Comparison of ENCODE assay signal across 1 cellular context in genomic region chr5:149439899-149440655, GRCh38.
A peak's percentile ranks its signal among the peaks of the same experiment; 100 is the strongest.
TF ChIP-seq lines count a peak whose summit lies in the region.

No MANE protein-coding gene starts in this region.

TF ChIP-seq in A549, 52 proteins besides CTCF, POLR2A, EP300 and RAD21 (continued from another document):
- TF ChIP-seq MAX (IDR thresholded peaks at IDR 0.05) (peak; percentile 56), MAFK (IDR thresholded peaks at IDR 0.05; ENCODE audit: partially characterized antibody) (peak; percentile 89), RCOR1 (IDR thresholded peaks at IDR 0.05; ENCODE audit: low read depth, low read length) (peak; percentile 91; the same call in 1 of the 2 replicates), JUN (IDR thresholded peaks at IDR 0.05) (no peak), ELK1 (IDR thresholded peaks at IDR 0.05; ENCODE audit: low read depth, low read length) (no peak), NPAS2 (CRISPR knock-in tag; IDR thresholded peaks at IDR 0.05; ENCODE audit: borderline replicate concordance) (no peak), FOXS1 (CRISPR knock-in tag; IDR thresholded peaks at IDR 0.05) (0 out of 2 replicates have a peak, but pooled peaks have one; percentile 5), ZFP36 (IDR thresholded peaks at IDR 0.05; ENCODE audit: borderline replicate concordance, partially characterized antibody) (no peak), CBX8 (IDR thresholded peaks at IDR 0.05) (no peak), BHLHE40 (IDR thresholded peaks at IDR 0.05; ENCODE audit: low read depth, low read length) (no peak), KDM1A (IDR thresholded peaks at IDR 0.05; ENCODE audit: low read depth) (peak; percentile 87), HDAC2 (IDR thresholded peaks at IDR 0.05) (no peak; the same call in 1 of the 2 replicates), FOSB (CRISPR knock-in tag; IDR thresholded peaks at IDR 0.05) (no peak), TFCP2L1 (CRISPR knock-in tag; IDR thresholded peaks at IDR 0.05) (no peak), EHMT2 (IDR thresholded peaks at IDR 0.05; ENCODE audit: low read depth) (no peak), HMGXB4 (CRISPR knock-in tag; IDR thresholded peaks at IDR 0.05; ENCODE audit: borderline replicate concordance) (no peak), ATOH8 (CRISPR knock-in tag; IDR thresholded peaks at IDR 0.05; ENCODE audit: low read depth) (no peak), E2F6 (IDR thresholded peaks at IDR 0.05; ENCODE audit: borderline replicate concordance, low read depth) (no peak), EHF (CRISPR knock-in tag; IDR thresholded peaks at IDR 0.05) (no peak), BCL3 (IDR thresholded peaks at IDR 0.05) (no peak), HOXB5 (CRISPR knock-in tag; IDR thresholded peaks at IDR 0.05) (no peak), HEYL (CRISPR knock-in tag; IDR thresholded peaks at IDR 0.05) (no peak), REST (IDR thresholded peaks at IDR 0.05) (no peak), CHD4 (IDR thresholded peaks at IDR 0.05; ENCODE audit: borderline replicate concordance) (peak; percentile 52; the same call in 1 of the 2 replicates), CEBPB (IDR thresholded peaks at IDR 0.05) (no peak), RARB (CRISPR knock-in tag; IDR thresholded peaks at IDR 0.05) (no peak), USF2 (IDR thresholded peaks at IDR 0.05) (no peak), HES2 (IDR thresholded peaks at IDR 0.05) (no peak)
TF ChIP-seq in A549: peak in this region for 10.
